ENCODE assay signal across 9 cellular contexts in the genomic region with DNA sequence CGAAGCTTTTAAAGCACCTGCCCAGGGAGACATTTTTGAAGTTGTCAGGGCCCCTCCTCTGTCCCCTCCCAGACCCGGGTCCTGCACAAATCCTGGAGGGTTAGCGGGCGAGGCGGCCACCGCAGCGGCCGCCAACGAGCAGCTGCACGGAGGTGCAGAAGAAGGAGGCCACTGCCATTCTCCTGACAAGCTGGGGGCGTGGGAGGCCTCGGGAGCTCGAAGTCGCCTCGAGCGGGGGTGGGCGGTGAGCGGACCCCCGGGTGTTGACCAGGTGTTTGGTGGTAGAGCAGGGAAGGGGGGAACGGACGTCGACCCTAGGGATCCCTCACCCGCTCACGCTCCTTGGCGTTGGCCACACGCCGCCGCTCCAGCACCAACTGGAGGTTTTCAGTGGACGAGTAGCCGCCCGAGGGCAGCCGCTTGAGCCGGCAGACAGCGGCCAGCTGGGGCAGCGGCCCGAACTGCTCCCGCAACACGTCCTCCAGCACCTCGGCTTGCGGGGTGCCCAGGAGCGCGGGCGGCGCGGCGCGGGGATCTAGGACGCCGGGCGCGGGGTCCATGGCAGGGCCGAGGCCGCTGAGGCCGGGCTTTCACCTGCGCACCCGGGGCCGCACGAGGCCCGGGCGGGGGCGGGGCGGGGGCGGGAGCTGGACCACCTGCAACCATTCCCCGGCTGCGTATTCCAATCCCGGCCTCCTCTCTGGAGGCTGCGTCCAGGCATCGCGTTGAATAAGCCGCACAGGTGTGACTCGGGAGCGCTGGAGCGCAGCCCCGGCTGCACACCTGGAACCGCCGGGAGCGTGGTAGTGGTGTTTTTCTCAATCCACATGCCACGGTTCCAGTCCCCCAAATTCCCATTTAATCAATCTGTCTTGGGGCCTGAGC. TPM values are rescaled to one million over a fixed set of nuclear protein-coding genes. Genes with fewer than 3 reads are reported as not detected.
DNase-seq lines count a peak whose midpoint lies in the region; ATAC-seq, FAIRE-seq and TF ChIP-seq lines count a peak whose summit lies in the region.
"Had no signal": no experiment of that assay in that cellular context is flagged by ENCODE, and none has a peak within 500 bp of the region (broad histone marks: within the 10 kb centered on the region; RNA-seq: fewer than 3 reads in every experiment).

Gene FIGLA, minus strand, starts transcription at position 565 of the 885 bp plus-strand sequence. Its CDS starts 5 bp downstream, at position 560.

- no peak for FAIRE-seq in K562 (lab: Jason Lieb, UNC)

- H3K4me1 Mint-ChIP-seq in activated naive CD4-positive, alpha-beta T cell treated with anti-CD3 and anti-CD28 coated beads, Interleukin-2, amount 50 U/mL, for 24 hours: peaks cover 17% of the 10 kb centered on the region

- H3K4me1 ChIP-seq in K562 (replicated peaks in 1 of 2; ENCODE audit: control insufficient read depth in 2 of 2, insufficient read depth in 2 of 2, low read length in 2 of 2) (peaks cover 0 to 10% of the 10 kb centered on the region in 2 experiments; a peak in 2 of 5 replicates), tibial artery (peaks cover 0 to 15% (median 8%) of the 10 kb centered on the region in 4 donors)

- peak within 1 kb of the TSS in 1 of 2 experiments; percentile 47; a peak in 1 of 4 replicates for H3K9ac ChIP-seq in K562 (ENCODE audit: insufficient read depth in 1 of 2, low read depth in 2 of 2, low read length in 2 of 2)

- peak within 1 kb of the TSS; percentile 22; the same call in 1 of the 2 replicates for H3K4me2 ChIP-seq in K562 (ENCODE audit: insufficient read depth, low read length)

- H3K27ac Mint-ChIP-seq in activated naive CD4-positive, alpha-beta T cell treated with anti-CD3 and anti-CD28 coated beads, Interleukin-2, amount 50 U/mL, for 24 hours: peak within 1 kb of the TSS; percentile 14

- H3K27ac ChIP-seq in K562 (ENCODE audit: extremely low read depth, low read depth, low read length): no peak within 1 kb of the TSS
- no peak within 1 kb of the TSS for H3K27ac ChIP-seq in tibial artery

- H3K27me3 Mint-ChIP-seq in activated naive CD4-positive, alpha-beta T cell treated with anti-CD3 and anti-CD28 coated beads, Interleukin-2, amount 50 U/mL, for 24 hours: peaks cover 39% of the 10 kb centered on the region

- no peak for DNase-seq in activated naive CD4-positive, alpha-beta T cell (lab: John Stamatoyannopoulos, UW)
- DNase-seq in K562 (ENCODE audit: extremely low read depth in 1 of 4, low spot score in 3 of 4) (no peak), lung microvascular endothelial cell (ENCODE audit: low read depth in 2 of 2) (peak; percentile 12 to 15), tibial artery (no peak), SW480 (ENCODE audit: low spot score) (no peak)
- DNase-seq: NCI-H187 had no signal

- BruUV-seq in K562 (replicated peaks; lab: Mats Ljungman, UMichigan): no TSS peak

- in situ Hi-C loops in K562 (cut with MboI): loop anchor here (5.0 to 25.0 kb wide), 2 partner anchors 157 to 478 kb away; partner anchors contain the start of gene FAM136A

- intact Hi-C loops in K562 (cut with micrococcal nuclease): no loop called here
- intact Hi-C loops in tibial artery (cut with DNase I; ENCODE audit: low total_unique reads): no loop called here

- H3K27me3 ChIP-seq in K562 (ENCODE audit: control insufficient read depth in 2 of 2, insufficient read depth in 2 of 2, low read length in 2 of 2): peaks cover 6 to 16% of the 10 kb centered on the region in 2 experiments
- peaks cover 0 to 73% of the 10 kb centered on the region in 2 donors for H3K27me3 ChIP-seq in tibial artery

- peak within 1 kb of the TSS; percentile 77; the same call in 1 of the 2 replicates for H2AFZ ChIP-seq in K562 (ENCODE audit: low read depth, low read length)

- no peak for TF ChIP-seq EP300 in K562 (IDR thresholded peaks at IDR 0.05; ENCODE audit: low read length)

- no peaks in the 10 kb centered on the region for H3K9me3 Mint-ChIP-seq in activated naive CD4-positive, alpha-beta T cell treated with anti-CD3 and anti-CD28 coated beads, Interleukin-2, amount 50 U/mL, for 24 hours

- CTCF ChIA-PET in K562 (lab: Yijun Ruan, JAX; ENCODE audit: low intra/inter-chr PET ratio): interaction anchor here (1.0 to 1.2 kb wide), 2 partner anchors 157 to 158 kb away, joined by 3 to 7 read pairs; no protein-coding TSS in a partner anchor

- H3K36me3 ChIP-seq in K562 (ENCODE audit: control insufficient read depth, insufficient read depth, low read length) (no peaks in the 10 kb centered on the region), tibial artery (no peaks in the 10 kb centered on the region)

- H4K20me1 ChIP-seq in K562 (replicated peaks; ENCODE audit: control insufficient read depth, insufficient read depth, low read length): no peaks in the 10 kb centered on the region

- TF ChIP-seq CTCF in K562 (IDR thresholded peaks at IDR 0.05 in 2 of 3, conservative IDR thresholded peaks at IDR 0.05 in 1 of 3; ENCODE audit: insufficient read depth in 2 of 3, low read depth in 1 of 3, low read length in 3 of 3) (no peak), tibial artery (IDR thresholded peaks at IDR 0.05) (no peak)

- WGBS in K562 (ENCODE audit: insufficient coverage, low coverage, missing lambda C conversion rate): 74% methylated on average over 22 of the region's 78 CpGs

- H3K9me1 ChIP-seq in K562 (ENCODE audit: control insufficient read depth, insufficient read depth, low read length): no peaks in the 10 kb centered on the region

- no peaks in the 10 kb centered on the region for H3K9me3 ChIP-seq in K562 (replicated peaks; ENCODE audit: control insufficient read depth, insufficient read depth, low read depth, low read length)
- H3K9me3 ChIP-seq in tibial artery: no peaks in the 10 kb centered on the region

- H3K4me3 ChIP-seq in K562 (no peak within 1 kb of the TSS), tibial artery (peak within 1 kb of the TSS; percentile 6 to 34)

- TF ChIP-seq POLR2A in K562 (conservative IDR thresholded peaks at IDR 0.05): no peak

- no peaks in the 10 kb centered on the region for H3K79me2 ChIP-seq in K562 (ENCODE audit: control insufficient read depth, insufficient read depth, low read length)

- ATAC-seq in K562: no peak
- ATAC-seq in HG02852 (IDR thresholded peaks at IDR 0.05; ENCODE audit: unreplicated experiment): no peak
- no peak for ATAC-seq in HG03457 (IDR thresholded peaks at IDR 0.05; ENCODE audit: unreplicated experiment)

- no peak for TF ChIP-seq RAD21 in K562 (CRISPR knock-in tag; conservative IDR thresholded peaks at IDR 0.05 in 1 of 2, IDR thresholded peaks at IDR 0.05 in 1 of 2)

- H3K4me3 Mint-ChIP-seq in activated naive CD4-positive, alpha-beta T cell treated with anti-CD3 and anti-CD28 coated beads, Interleukin-2, amount 50 U/mL, for 24 hours: peak within 1 kb of the TSS; percentile 86

- peaks cover 3% of the 10 kb centered on the region for H3K36me3 Mint-ChIP-seq in activated naive CD4-positive, alpha-beta T cell treated with anti-CD3 and anti-CD28 coated beads, Interleukin-2, amount 50 U/mL, for 24 hours

- POLR2A ChIA-PET in K562 (lab: Yijun Ruan, JAX): interaction anchor here (1.1 kb wide), 1 partner anchor 79 kb away, joined by 3 read pairs; no protein-coding TSS in a partner anchor

TF ChIP-seq in K562, 482 proteins besides CTCF, POLR2A, EP300 and RAD21 (continues in another document):
- TF ChIP-seq, protein P1, sequence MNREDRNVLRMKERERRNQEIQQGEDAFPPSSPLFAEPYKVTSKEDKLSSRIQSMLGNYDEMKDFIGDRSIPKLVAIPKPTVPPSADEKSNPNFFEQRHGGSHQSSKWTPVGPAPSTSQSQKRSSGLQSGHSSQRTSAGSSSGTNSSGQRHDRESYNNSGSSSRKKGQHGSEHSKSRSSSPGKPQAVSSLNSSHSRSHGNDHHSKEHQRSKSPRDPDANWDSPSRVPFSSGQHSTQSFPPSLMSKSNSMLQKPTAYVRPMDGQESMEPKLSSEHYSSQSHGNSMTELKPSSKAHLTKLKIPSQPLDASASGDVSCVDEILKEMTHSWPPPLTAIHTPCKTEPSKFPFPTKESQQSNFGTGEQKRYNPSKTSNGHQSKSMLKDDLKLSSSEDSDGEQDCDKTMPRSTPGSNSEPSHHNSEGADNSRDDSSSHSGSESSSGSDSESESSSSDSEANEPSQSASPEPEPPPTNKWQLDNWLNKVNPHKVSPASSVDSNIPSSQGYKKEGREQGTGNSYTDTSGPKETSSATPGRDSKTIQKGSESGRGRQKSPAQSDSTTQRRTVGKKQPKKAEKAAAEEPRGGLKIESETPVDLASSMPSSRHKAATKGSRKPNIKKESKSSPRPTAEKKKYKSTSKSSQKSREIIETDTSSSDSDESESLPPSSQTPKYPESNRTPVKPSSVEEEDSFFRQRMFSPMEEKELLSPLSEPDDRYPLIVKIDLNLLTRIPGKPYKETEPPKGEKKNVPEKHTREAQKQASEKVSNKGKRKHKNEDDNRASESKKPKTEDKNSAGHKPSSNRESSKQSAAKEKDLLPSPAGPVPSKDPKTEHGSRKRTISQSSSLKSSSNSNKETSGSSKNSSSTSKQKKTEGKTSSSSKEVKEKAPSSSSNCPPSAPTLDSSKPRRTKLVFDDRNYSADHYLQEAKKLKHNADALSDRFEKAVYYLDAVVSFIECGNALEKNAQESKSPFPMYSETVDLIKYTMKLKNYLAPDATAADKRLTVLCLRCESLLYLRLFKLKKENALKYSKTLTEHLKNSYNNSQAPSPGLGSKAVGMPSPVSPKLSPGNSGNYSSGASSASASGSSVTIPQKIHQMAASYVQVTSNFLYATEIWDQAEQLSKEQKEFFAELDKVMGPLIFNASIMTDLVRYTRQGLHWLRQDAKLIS (CRISPR knock-in tag; IDR thresholded peaks at IDR 0.05): no peak
- no peak for TF ChIP-seq ZNF584 (CRISPR knock-in tag; IDR thresholded peaks at IDR 0.05; ENCODE audit: low read depth)
- TF ChIP-seq MTF1 (CRISPR knock-in tag; IDR thresholded peaks at IDR 0.05; ENCODE audit: borderline replicate concordance): no peak

RNA-seq across cellular contexts. Expression of gene FIGLA, which starts in this region (rescaled TPM):
- total RNA-seq in K562 (2011; cell fraction: chromatin; rRNA removed; ENCODE audit: low replicate concordance): not detected in 2 replicates
- not detected in 2 replicates for total RNA-seq in K562 (2011; cell fraction: nucleolus; rRNA removed)
- total RNA-seq in K562 (2011; cell fraction: nucleoplasm; rRNA removed): not detected in 2 replicates
- total RNA-seq in K562 (2014; rRNA removed): not detected in 2 replicates
- not detected in 2 replicates for total RNA-seq in K562 (2014; rRNA removed; fragmentation: Illumina TruSeq; extraction: Trizol)
- not detected in 2 replicates for total RNA-seq in K562 (2015; rRNA removed; fragmentation: Illumina TruSeq; extraction: Trizol)
- not detected in 2 replicates for total RNA-seq in K562 (2021)
- polyA plus RNA-seq in K562 (2011; rRNA removed): not detected in 2 replicates
- polyA plus RNA-seq in K562 (2011; cell fraction: cytosol; rRNA removed): not detected in 2 replicates
- not detected in 2 replicates for polyA plus RNA-seq in K562 (2011; cell fraction: nucleus; rRNA removed)
- polyA plus RNA-seq in K562 (2012): not detected in 2 replicates
- polyA plus RNA-seq in K562 (2014; fragmentation: Illumina TruSeq; extraction: Trizol): not detected in 2 replicates
- polyA plus RNA-seq in K562 (2014; fragmentation: Nextera tagmentation; extraction: Ambion mirVana): not detected
- polyA plus RNA-seq in K562 (2014; rRNA removed): not detected in 2 replicates
- polyA minus RNA-seq in K562 (2011; rRNA and poly(A)+ RNA removed): not detected in 2 replicates
- not detected in 2 replicates for polyA minus RNA-seq in K562 (2011; cell fraction: cytosol; rRNA and poly(A)+ RNA removed)
- not detected in 2 replicates for polyA minus RNA-seq in K562 (2011; cell fraction: nucleus; rRNA and poly(A)+ RNA removed)
- not detected in 2 replicates for total RNA-seq in lung microvascular endothelial cell

Comparison
In these comparisons a context has a peak if more than half of its experiments do, and no peak if none do; other contexts are left out.
1. Peak in DNase-seq in lung microvascular endothelial cell; RNA of the gene not detected or under 1 TPM.